Comparison of ENCODE assay signal across 8 cellular contexts in the genomic region with DNA sequence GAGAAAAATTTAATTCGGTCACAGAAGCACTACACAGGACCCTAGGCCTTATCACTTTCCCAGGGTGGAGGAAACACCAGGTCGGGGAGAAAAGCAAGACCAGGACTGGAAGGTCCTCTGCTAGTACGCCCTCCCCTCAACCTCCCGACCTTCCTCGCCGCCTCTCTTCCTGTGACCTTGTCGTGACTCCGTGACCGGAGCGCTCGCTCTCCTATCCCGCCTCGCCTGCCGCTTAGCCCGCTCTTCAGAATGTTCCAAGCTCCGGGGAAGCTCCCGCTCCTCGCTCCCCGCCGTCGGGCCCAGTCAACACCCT. TPM values are rescaled to one million over a fixed set of nuclear protein-coding genes. Genes with fewer than 3 reads are reported as not detected.
A peak's percentile ranks its signal among the peaks of the same experiment; 100 is the strongest.
DNase-seq lines count a peak whose midpoint lies in the region; ATAC-seq and TF ChIP-seq lines count a peak whose summit lies in the region.

No MANE protein-coding gene starts in this region.

- H3K36me3 Mint-ChIP-seq in T-helper 17 cell (ENCODE audit: low read depth) (no peaks in the 10 kb centered on the region), type B pancreatic cell (peaks cover 17% of the 10 kb centered on the region)

- H3K4me1 Mint-ChIP-seq in T-helper 17 cell (peaks cover 37% of the 10 kb centered on the region), type B pancreatic cell (ENCODE audit: unreplicated experiment) (peaks cover 29% of the 10 kb centered on the region)

- no peaks in the 10 kb centered on the region for H3K36me3 ChIP-seq in endocrine pancreas (ENCODE audit: control insufficient read depth, insufficient read depth, low read length)
- no peaks in the 10 kb centered on the region for H3K36me3 ChIP-seq in mucosa of rectum (ENCODE audit: control insufficient read depth in 2 of 2, insufficient read depth in 2 of 2, low read length in 2 of 2)

- peaks cover 21% of the 10 kb centered on the region for H3K27me3 Mint-ChIP-seq in T-helper 17 cell
- peaks cover 25% of the 10 kb centered on the region for H3K27me3 Mint-ChIP-seq in type B pancreatic cell

- ATAC-seq in GM19372 (IDR thresholded peaks at IDR 0.05; ENCODE audit: low read depth, unreplicated experiment) = peak; percentile 12
- peak; percentile 17 for ATAC-seq in HG03432 (IDR thresholded peaks at IDR 0.05; ENCODE audit: unreplicated experiment)
- ATAC-seq in T-helper 17 cell = peak; percentile 16

- peak overlapping the region; percentile 75 for H3K9ac ChIP-seq in endocrine pancreas (ENCODE audit: control insufficient read depth, insufficient read depth, low read length)
- peak overlapping the region; percentile 96 to 100 for H3K9ac ChIP-seq in mucosa of rectum (ENCODE audit: low read depth in 1 of 2, low read length in 2 of 2)

- no peak for TF ChIP-seq CTCF in type B pancreatic cell (conservative IDR thresholded peaks at IDR 0.05)

- H3K4me1 ChIP-seq in endocrine pancreas (ENCODE audit: control insufficient read depth, insufficient read depth, low read length) (peaks cover 15% of the 10 kb centered on the region), mucosa of rectum (ENCODE audit: control insufficient read depth in 2 of 2, insufficient read depth in 2 of 2, low read length in 2 of 2) (peaks cover 12 to 21% of the 10 kb centered on the region in 2 donors)

- H3K4me3 Mint-ChIP-seq in T-helper 17 cell (peak overlapping the region; percentile 98), type B pancreatic cell (peak overlapping the region; percentile 100)

- H3K27ac ChIP-seq in mucosa of rectum (ENCODE audit: low read depth in 2 of 2, low read length in 2 of 2) = peak overlapping the region; percentile 99

- DNase-seq in COLO668 (lab: John Stamatoyannopoulos, UW; ENCODE audit: unreplicated experiment) = peak; percentile 52
- DNase-seq in T-helper 17 cell = peak in 1 of 3 donors; percentile 13
- DNase-seq in type B pancreatic cell (ENCODE audit: extremely low spot score, unreplicated experiment) = peak; percentile 72
- no peak for DNase-seq in NCI-H1105 treated with DMSO at 0.1 percent for 48 hours (lab: John Stamatoyannopoulos, UW)

- no peaks in the 10 kb centered on the region for H3K27me3 ChIP-seq in endocrine pancreas (ENCODE audit: control insufficient read depth, insufficient read depth, low read length)
- no peaks in the 10 kb centered on the region for H3K27me3 ChIP-seq in mucosa of rectum (ENCODE audit: control insufficient read depth in 2 of 2, insufficient read depth in 2 of 2, low read length in 2 of 2)

- peak overlapping the region; percentile 92 for H3K4me3 ChIP-seq in endocrine pancreas (ENCODE audit: control insufficient read depth, insufficient read depth, low read length)
- H3K4me3 ChIP-seq in mucosa of rectum (ENCODE audit: low read length in 2 of 2) = peak overlapping the region; percentile 76 to 82

- H3K9me3 ChIP-seq in T-helper 17 cell (ENCODE audit: control insufficient read depth, low read length, poor library complexity, severe bottlenecking) (no peaks in the 10 kb centered on the region), endocrine pancreas (ENCODE audit: control insufficient read depth, low read length) (no peaks in the 10 kb centered on the region), mucosa of rectum (ENCODE audit: control insufficient read depth in 2 of 2, low read length in 2 of 2) (no peaks in the 10 kb centered on the region)

- H3K9me3 Mint-ChIP-seq in type B pancreatic cell = no peaks in the 10 kb centered on the region

- H3K27ac Mint-ChIP-seq in T-helper 17 cell (peak overlapping the region; percentile 93), type B pancreatic cell (peak overlapping the region; percentile 99)

RNA-seq across cellular contexts. Expression of a gene that starts 0.5 kb away (rescaled TPM):
- total RNA-seq in T-helper 17 cell (10 to 100 TPM; 20.7 to 29.2 TPM), type B pancreatic cell (ENCODE audit: low replicate concordance) (100 and 130 TPM in 2 replicates)

RNA-seq across cellular contexts. Expression of a gene that starts 5.5 kb away (rescaled TPM):
- total RNA-seq in T-helper 17 cell (under 1 TPM; 0.10 to 0.35 TPM), type B pancreatic cell (ENCODE audit: low replicate concordance) (3.5 and 3.9 TPM in 2 replicates)

RNA-seq across cellular contexts. Expression of a gene that starts 30.7 kb away (rescaled TPM):
- total RNA-seq in T-helper 17 cell (under 1 TPM in 1 of 2 donors, not detected in 1; 0.94 TPM), type B pancreatic cell (ENCODE audit: low replicate concordance) (0.71 and 2.4 TPM in 2 replicates)
